In the genomic region with DNA sequence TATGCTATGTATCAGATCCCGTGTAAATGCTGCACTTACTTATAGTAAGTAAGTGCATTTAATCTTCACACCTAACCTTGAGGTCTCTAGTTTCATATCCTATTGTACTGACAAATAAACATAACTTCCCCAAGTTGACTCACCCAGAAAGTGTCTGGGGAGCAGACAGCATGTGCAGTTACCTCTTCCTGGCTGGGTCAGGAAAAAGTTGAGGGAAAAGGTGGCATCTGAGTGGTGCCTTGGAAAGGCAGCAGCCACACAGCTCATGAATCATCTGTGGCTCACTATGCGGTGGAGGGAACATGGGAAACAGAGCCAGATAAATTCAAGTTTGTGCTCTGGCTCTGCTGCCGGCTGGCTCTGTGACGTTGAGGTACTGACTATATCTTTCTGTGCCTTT, we compare ENCODE assay signal across 21 cellular contexts.
DNase-seq lines count a peak whose midpoint lies in the region; FAIRE-seq and TF ChIP-seq lines count a peak whose summit lies in the region.
"Had no signal": no experiment of that assay in that cellular context is flagged by ENCODE, and none has a peak within 500 bp of the region (broad histone marks: within the 10 kb centered on the region; RNA-seq: fewer than 3 reads in every experiment).

No MANE protein-coding gene starts in this region.

- dilution Hi-C loops in keratinocyte (cut with MboI; ENCODE audit: extremely low pct_ligation_motif_present, low sequenced_read_pairs), result no loop called here

- H3K27me3 ChIP-seq in keratinocyte (ENCODE audit: control insufficient read depth, extremely low read depth, insufficient read depth, low read length) (no peaks in the 10 kb centered on the region), SK-N-SH (ENCODE audit: insufficient read depth) (no peaks in the 10 kb centered on the region)
- H3K27me3 ChIP-seq: neural progenitor cell, uterus had no signal

- no peaks in the 10 kb centered on the region for H3K9me2 ChIP-seq in SK-N-SH

- H3K79me2 ChIP-seq in keratinocyte (ENCODE audit: control insufficient read depth, insufficient read depth, low read length) (no peaks in the 10 kb centered on the region), SK-N-SH (ENCODE audit: insufficient read depth) (no peaks in the 10 kb centered on the region)

- TF ChIP-seq CTCF in AG10803 (conservative IDR thresholded peaks at IDR 0.05; ENCODE audit: low read length) (no peak), astrocyte of the spinal cord (IDR thresholded peaks at IDR 0.05; ENCODE audit: low read depth, low read length) (no peak), keratinocyte (optimal IDR thresholded peaks at IDR 0.05 in 1 of 3, IDR thresholded peaks at IDR 0.05 in 1 of 3, conservative IDR thresholded peaks at IDR 0.05 in 1 of 3; ENCODE audit: extremely low read depth in 1 of 3, insufficient read depth in 2 of 3, low read length in 3 of 3) (no peak), SK-N-SH (IDR thresholded peaks at IDR 0.05) (no peak)

- no peak overlapping the region for H3K9ac ChIP-seq in keratinocyte (ENCODE audit: control insufficient read depth, extremely low read depth, insufficient read depth, low read length)
- H3K9ac ChIP-seq in SK-N-SH, result no peak overlapping the region
- H3K9ac ChIP-seq: neural progenitor cell had no signal

- CTCF ChIA-PET in SK-N-SH (lab: Yijun Ruan, JAX), result no interaction called here

- H3K4me1 ChIP-seq in keratinocyte (ENCODE audit: control insufficient read depth, extremely low read depth, insufficient read depth, low read length) (peaks cover 14% of the 10 kb centered on the region), SK-N-SH (ENCODE audit: control insufficient read depth in 1 of 2, insufficient read depth in 2 of 2, low read depth in 1 of 2, low read length in 1 of 2) (peaks cover 0 to 2% of the 10 kb centered on the region in 2 experiments; a peak in 1 of 4 replicates)
- H3K4me1 ChIP-seq: neural progenitor cell, uterus had no signal

- H3K4me3 ChIP-seq in AG10803 (ENCODE audit: low read length) (no peak overlapping the region), astrocyte of the spinal cord (ENCODE audit: low read depth, low read length) (no peak overlapping the region), keratinocyte (ENCODE audit: control insufficient read depth in 2 of 3, extremely low read depth in 1 of 3, insufficient read depth in 2 of 3, low read depth in 1 of 3, low read length in 3 of 3) (no peak overlapping the region), SK-N-SH (ENCODE audit: low read depth in 2 of 2, low read length in 1 of 2) (no peak overlapping the region)
- H3K4me3 ChIP-seq: neural progenitor cell, skin epidermis, uterus had no signal

- no peaks in the 10 kb centered on the region for H3F3A ChIP-seq in SK-N-SH (replicated peaks; ENCODE audit: insufficient read depth)

- peak; percentile 91 for FAIRE-seq in keratinocyte (lab: Jason Lieb, UNC)

- in situ Hi-C loops in astrocyte of the spinal cord (cut with HindIII; ENCODE audit: low sequenced_read_pairs), result no loop called here

- POLR2A ChIA-PET in SK-N-SH (lab: Yijun Ruan, JAX), result no interaction called here

- H4K20me1 ChIP-seq in keratinocyte (ENCODE audit: control insufficient read depth, extremely low read depth, insufficient read depth, low read length), result no peaks in the 10 kb centered on the region
- H4K20me1 ChIP-seq in SK-N-SH (ENCODE audit: insufficient read depth), result no peaks in the 10 kb centered on the region

- DNase-seq in AG10803 (ENCODE audit: low read depth), result peak; percentile 74
- DNase-seq in HT1080 (ENCODE audit: low read depth), result peak; percentile 97
- peak; percentile 83 for DNase-seq in astrocyte of the spinal cord (ENCODE audit: low read depth, low spot score)
- DNase-seq in keratinocyte (ENCODE audit: low read depth, low spot score), result peak; percentile 83
- DNase-seq in DMS 273 treated with DMSO at 0.1 percent for 48 hours (lab: John Stamatoyannopoulos, UW), result no peak
- no peak for DNase-seq in ureter (ENCODE audit: low spot score)
- DNase-seq in SK-N-SH, result no peak
- no peak for DNase-seq in NCI-H187 treated with DMSO at 0.1 percent for 48 hours (lab: John Stamatoyannopoulos, UW)
- DNase-seq: activated CD4-positive, alpha-beta T cell treated with anti-CD3 and anti-CD28 coated beads, Interleukin-2, amount 50 U/mL, for 1 hour; AML-193; amygdala; cortex of kidney; DMS53; mesendoderm; MM.1S; NCI-H2029 treated with DMSO at 0.1 percent for 48 hours; NCI-H774; stimulated activated naive CD8-positive, alpha-beta T cell treated with anti-CD3 and anti-CD28 coated beads, Interleukin-15, Interleukin-2, amounts not matched to agents 100 U/mL and 50 U/mL, for 24 hours; uterus had no signal

- H2AFZ ChIP-seq in keratinocyte (ENCODE audit: control insufficient read depth, low read length), result no peak overlapping the region
- no peak overlapping the region for H2AFZ ChIP-seq in SK-N-SH (ENCODE audit: low read depth)
- H2AFZ ChIP-seq: neural progenitor cell had no signal

- no peak overlapping the region for H3K4me2 ChIP-seq in keratinocyte (ENCODE audit: control insufficient read depth, extremely low read depth, insufficient read depth, low read depth, low read length)
- H3K4me2 ChIP-seq in SK-N-SH, result no peak overlapping the region
- H3K4me2 ChIP-seq: neural progenitor cell had no signal

- no peaks in the 10 kb centered on the region for H3K9me1 ChIP-seq in keratinocyte (ENCODE audit: control insufficient read depth, extremely low read depth, insufficient read depth, low read length)

- H3K36me3 ChIP-seq in keratinocyte (ENCODE audit: control insufficient read depth in 2 of 2, extremely low read depth in 1 of 2, insufficient read depth in 2 of 2, low read length in 2 of 2), result no peaks in the 10 kb centered on the region
- H3K36me3 ChIP-seq in SK-N-SH (replicated peaks in 1 of 2; ENCODE audit: control insufficient read depth in 1 of 2, insufficient read depth in 2 of 2, low read length in 1 of 2), result no peaks in the 10 kb centered on the region
- H3K36me3 ChIP-seq: neural progenitor cell, uterus had no signal

- no peaks in the 10 kb centered on the region for H3K9me3 ChIP-seq in keratinocyte (ENCODE audit: control insufficient read depth, low read depth, low read length)
- H3K9me3 ChIP-seq in SK-N-SH, result no peaks in the 10 kb centered on the region; the same call in 1 of the 2 replicates
- H3K9me3 ChIP-seq: uterus had no signal

- no peak for TF ChIP-seq EP300 in SK-N-SH (IDR thresholded peaks at IDR 0.05; ENCODE audit: borderline replicate concordance in 1 of 2, low read depth in 1 of 2, low read length in 1 of 2)

- TF ChIP-seq RAD21 in SK-N-SH (IDR thresholded peaks at IDR 0.05; ENCODE audit: low read length), result no peak

- H3K27ac ChIP-seq in keratinocyte (ENCODE audit: control insufficient read depth, insufficient read depth, low read length), result no peak overlapping the region
- no peak overlapping the region for H3K27ac ChIP-seq in SK-N-SH (ENCODE audit: low read depth in 2 of 2, low read length in 1 of 2)
- H3K27ac ChIP-seq: neural progenitor cell, skin epidermis, uterus had no signal

- 34% methylated on average over 4 of the region's 4 CpGs for WGBS in SK-N-SH (ENCODE audit: low lambda C conversion rate)

TF ChIP-seq in SK-N-SH, 30 proteins besides CTCF, POLR2A, EP300 and RAD21:
- TF ChIP-seq GATA2 (CRISPR knock-in tag; IDR thresholded peaks at IDR 0.05), result no peak

Comparison
In these comparisons a context has a peak if more than half of its experiments do, and no peak if none do; other contexts are left out.
1. DNase-seq: peak in AG10803 (single experiment), HT1080 (single experiment), astrocyte of the spinal cord (single experiment) and keratinocyte (single experiment); none in DMS 273 treated with DMSO at 0.1 percent for 48 hours (single experiment), ureter (single experiment), SK-N-SH (single experiment) and NCI-H187 treated with DMSO at 0.1 percent for 48 hours (single experiment).